21 cellular contexts compared by ENCODE assay signal in the genomic region with DNA sequence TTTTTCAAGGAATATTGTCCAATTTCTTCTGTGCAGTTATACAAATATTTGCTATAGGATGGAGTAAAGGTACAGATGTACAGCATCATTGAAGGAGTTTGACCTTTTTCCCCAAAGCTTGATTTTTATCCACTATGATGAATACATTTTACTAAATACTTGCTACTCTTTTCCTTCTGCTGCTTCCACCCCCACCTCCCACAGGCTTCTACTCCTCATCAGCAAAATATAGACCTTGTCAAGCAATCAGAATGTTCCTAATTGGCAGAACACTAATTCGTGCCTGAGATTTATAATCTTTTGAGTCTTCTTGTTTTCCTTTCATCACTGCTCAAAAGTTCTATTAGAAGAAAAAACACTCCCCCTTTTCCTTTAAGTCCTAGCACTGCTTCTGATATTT. TPM values are rescaled to one million over a fixed set of nuclear protein-coding genes. Genes with fewer than 3 reads are reported as not detected.
DNase-seq lines count a peak whose midpoint lies in the region; ATAC-seq, FAIRE-seq and TF ChIP-seq lines count a peak whose summit lies in the region.
"Had no signal": no experiment of that assay in that cellular context is flagged by ENCODE, and none has a peak within 500 bp of the region (broad histone marks: within the 10 kb centered on the region; RNA-seq: fewer than 3 reads in every experiment).

No MANE protein-coding gene starts in this region.

- no peak overlapping the region for H3K4ac ChIP-seq in mesenchymal stem cell (ENCODE audit: low read depth in 1 of 2, low read length in 2 of 2)

- BruUV-seq in HepG2 (replicated peaks; lab: Mats Ljungman, UMichigan) (no TSS peak), PC-9 (replicated peaks; lab: Mats Ljungman, UMichigan) (no TSS peak)

- no peak overlapping the region for H3K23ac ChIP-seq in mesenchymal stem cell (ENCODE audit: low read length in 2 of 2)

- TF ChIP-seq RAD21 in HepG2 (CRISPR knock-in tag; IDR thresholded peaks at IDR 0.05) = no peak

- DNase-seq in HepG2 (ENCODE audit: low spot score) = no peak
- DNase-seq in right lobe of liver = no peak
- no peak for DNase-seq in PC-9
- no peak for DNase-seq in mesenchymal stem cell
- DNase-seq in NCI-H345 (lab: John Stamatoyannopoulos, UW) = no peak
- no peak for DNase-seq in T-helper 1 cell
- DNase-seq in HPDE6-E6E7 (ENCODE audit: extremely low spot score) = no peak
- DNase-seq in left cardiac atrium = no peak
- DNase-seq: activated naive CD4-positive, alpha-beta T cell; body of pancreas; foreskin keratinocyte; H7; kidney glomerular epithelial cell; midbrain; NCI-H1930; NCI-H446; stimulated activated naive B cell treated with anti-CD40 and anti-IgM and Interleukin-4, amounts not matched to agents 10 μg/mL and 1 μg/mL and 100 μg/mL, for 72 hours; upper lobe of left lung had no signal

- no peaks in the 10 kb centered on the region; a peak in 1 of 5 replicates for H3K27me3 ChIP-seq in HepG2 (ENCODE audit: control insufficient read depth in 1 of 2, insufficient read depth in 2 of 2, low read length in 2 of 2)
- no peaks in the 10 kb centered on the region for H3K27me3 ChIP-seq in right lobe of liver
- H3K27me3 ChIP-seq in PC-9 (ENCODE audit: insufficient read depth, low read depth) = no peaks in the 10 kb centered on the region
- H3K27me3 ChIP-seq in mesenchymal stem cell (ENCODE audit: control insufficient read depth in 1 of 2, insufficient read depth in 1 of 2, low read length in 2 of 2) = no peaks in the 10 kb centered on the region
- H3K27me3 ChIP-seq: body of pancreas, foreskin keratinocyte, upper lobe of left lung had no signal

- H2BK15ac ChIP-seq in mesenchymal stem cell (ENCODE audit: low read depth, poor library complexity, severe bottlenecking) = no peak overlapping the region

- 91% methylated on average over 1 of the region's 1 CpG for WGBS in HepG2 (ENCODE audit: low lambda C conversion rate)
- WGBS in right lobe of liver (ENCODE audit: insufficient coverage, low coverage, low lambda C conversion rate, missing lambda C conversion rate) = 88% methylated on average over 1 of the region's 1 CpG
- 98% methylated on average over 1 of the region's 1 CpG for WGBS in mesenchymal stem cell

- no peak overlapping the region for H2BK12ac ChIP-seq in mesenchymal stem cell (ENCODE audit: low read length in 2 of 2)

- no peak overlapping the region for H3K18ac ChIP-seq in mesenchymal stem cell (ENCODE audit: low read depth in 1 of 2, low read length in 2 of 2)

- no peaks in the 10 kb centered on the region for H4K20me1 ChIP-seq in HepG2 (ENCODE audit: insufficient read depth, low read length)
- peaks cover 18% of the 10 kb centered on the region for H4K20me1 ChIP-seq in PC-9 (ENCODE audit: insufficient read depth)

- H3K4me2 ChIP-seq in HepG2 (ENCODE audit: low read depth, low read length) (0 out of 2 replicates have a peak overlapping the region, but pooled peaks have one; percentile 2), PC-9 (0 out of 2 replicates have a peak overlapping the region, but pooled peaks have one; percentile 92), mesenchymal stem cell (ENCODE audit: low read length, poor library complexity, severe bottlenecking) (no peak overlapping the region)

- no peak overlapping the region for H4K91ac ChIP-seq in mesenchymal stem cell (ENCODE audit: low read length)

- H3K36me3 ChIP-seq in HepG2 (replicated peaks in 1 of 2; ENCODE audit: control insufficient read depth in 1 of 2, insufficient read depth in 2 of 2, low read length in 2 of 2) = no peaks in the 10 kb centered on the region; a peak in 2 of 5 replicates
- peaks cover 0 to 15% (median 0%) of the 10 kb centered on the region in 4 donors for H3K36me3 ChIP-seq in right lobe of liver
- peaks cover 39% of the 10 kb centered on the region for H3K36me3 ChIP-seq in PC-9 (ENCODE audit: low read depth)
- peaks cover 6 to 43% of the 10 kb centered on the region in 2 experiments for H3K36me3 ChIP-seq in mesenchymal stem cell (ENCODE audit: control insufficient read depth in 1 of 2, insufficient read depth in 2 of 2, low read depth in 1 of 2, low read length in 2 of 2)

- TF ChIP-seq CTCF in HepG2 (CRISPR knock-in tag; IDR thresholded peaks at IDR 0.05) (no peak), right lobe of liver (IDR thresholded peaks at IDR 0.05) (no peak), PC-9 (conservative IDR thresholded peaks at IDR 0.05) (no peak)

- H3K79me1 ChIP-seq in mesenchymal stem cell (replicated peaks; ENCODE audit: low read length, poor library complexity, severe bottlenecking) = peaks cover 5% of the 10 kb centered on the region

- peaks cover 60% of the 10 kb centered on the region for H3K79me2 ChIP-seq in HepG2 (ENCODE audit: insufficient read depth, low read length)
- H3K79me2 ChIP-seq in PC-9 (ENCODE audit: low read depth) = peaks cover 63% of the 10 kb centered on the region

- H3K4me3 ChIP-seq in HepG2 (replicated peaks in 1 of 3; ENCODE audit: insufficient read depth in 1 of 3, low read depth in 2 of 3, low read length in 3 of 3) (no peak overlapping the region), right lobe of liver (no peak overlapping the region), PC-9 (no peak overlapping the region), mesenchymal stem cell (ENCODE audit: insufficient read depth in 1 of 2, low read depth in 1 of 2, low read length in 2 of 2) (peak overlapping the region in 1 of 2 experiments; percentile 96)
- H3K4me3 ChIP-seq: body of pancreas, coronary artery, upper lobe of left lung had no signal

- in situ Hi-C loops in HepG2 (cut with HindIII; ENCODE audit: extremely low pct_ligation_motif_present, low pct_unique_long_range_greater_than_20kb) = no loop called here

- no peaks in the 10 kb centered on the region for H3K9me3 ChIP-seq in HepG2 (ENCODE audit: low read length)
- no peaks in the 10 kb centered on the region for H3K9me3 ChIP-seq in right lobe of liver
- H3K9me3 ChIP-seq in PC-9 (ENCODE audit: insufficient read depth, low read depth) = no peaks in the 10 kb centered on the region
- no peaks in the 10 kb centered on the region for H3K9me3 ChIP-seq in mesenchymal stem cell (ENCODE audit: control insufficient read depth, low read length)
- H3K9me3 ChIP-seq: body of pancreas, upper lobe of left lung had no signal

- no peak overlapping the region for H3K27ac ChIP-seq in HepG2 (ENCODE audit: extremely low read length, insufficient read depth, low read length)
- no peak overlapping the region for H3K27ac ChIP-seq in right lobe of liver
- H3K27ac ChIP-seq in PC-9 = no peak overlapping the region
- no peak overlapping the region for H3K27ac ChIP-seq in mesenchymal stem cell (ENCODE audit: low read length, poor library complexity, severe bottlenecking)
- H3K27ac ChIP-seq: body of pancreas, coronary artery, foreskin keratinocyte, upper lobe of left lung had no signal

- H3K4me1 ChIP-seq in HepG2 (ENCODE audit: insufficient read depth, low read length) (peaks cover 63% of the 10 kb centered on the region), right lobe of liver (peaks cover 0 to 30% (median 11%) of the 10 kb centered on the region in 4 donors), PC-9 (replicated peaks; ENCODE audit: insufficient read depth) (peaks cover 24% of the 10 kb centered on the region), mesenchymal stem cell (ENCODE audit: control insufficient read depth, insufficient read depth, low read depth, low read length) (no peaks in the 10 kb centered on the region)

- no peaks in the 10 kb centered on the region for H3K9me2 ChIP-seq in PC-9 (ENCODE audit: insufficient read depth)

- intact Hi-C loops in HepG2 (cut with micrococcal nuclease; ENCODE audit: unreplicated experiment) (no loop called here), right lobe of liver (cut with DNase I) (no loop called here), PC-9 (cut with micrococcal nuclease; ENCODE audit: unreplicated experiment) (loop anchor here (5.0 to 10.0 kb wide), 2 partner anchors 386 to 522 kb away; partner anchors contain the start of genes COQ2 and HNRNPD), left cardiac atrium (cut with DNase I) (no loop called here)

- H3F3A ChIP-seq in PC-9 (ENCODE audit: insufficient read depth, low read depth) = peaks cover 71% of the 10 kb centered on the region

- TF ChIP-seq EP300 in HepG2 (IDR thresholded peaks at IDR 0.05; ENCODE audit: low read depth in 2 of 2, low read length in 2 of 2) = no peak
- TF ChIP-seq EP300 in HepG2 (CRISPR knock-in tag; IDR thresholded peaks at IDR 0.05; ENCODE audit: borderline replicate concordance) = no peak

- POLR2A ChIA-PET in HepG2 (lab: Yijun Ruan, JAX) = no interaction called here
- POLR2A ChIA-PET in PC-9 (lab: Charles Lee; ENCODE audit: unreplicated experiment) = no interaction called here

- no peak overlapping the region for H3K14ac ChIP-seq in mesenchymal stem cell (ENCODE audit: low read length in 2 of 2)

- no peak for TF ChIP-seq POLR2A in HepG2 (IDR thresholded peaks at IDR 0.05; ENCODE audit: insufficient read depth in 1 of 2, low read depth in 2 of 2, low read length in 2 of 2)
- TF ChIP-seq POLR2A in right lobe of liver (IDR thresholded peaks at IDR 0.05) = no peak

- H3K9ac ChIP-seq in HepG2 (ENCODE audit: insufficient read depth, low read depth, low read length) (no peak overlapping the region), mesenchymal stem cell (ENCODE audit: low read length) (peak overlapping the region; percentile 93)

- H2BK5ac ChIP-seq in mesenchymal stem cell (ENCODE audit: low read depth, low read length, poor library complexity, severe bottlenecking) = no peak overlapping the region

- CTCF ChIA-PET in HepG2 (lab: Yijun Ruan, JAX; ENCODE audit: low intra/inter-chr PET ratio, low total read pairs) = no interaction called here
- CTCF ChIA-PET in PC-9 (lab: Charles Lee) = no interaction called here

- no peak for ATAC-seq in HepG2
- no peak for ATAC-seq in right lobe of liver
- no peak for ATAC-seq in left cardiac atrium
- ATAC-seq: body of pancreas; foreskin keratinocyte; right cardiac atrium; stimulated activated naive B cell treated with anti-CD40 and anti-IgM and Interleukin-4, amounts not matched to agents 10 μg/mL and 1 μg/mL and 100 μg/mL, for 72 hours had no signal

- no peak for FAIRE-seq in HepG2 (lab: Jason Lieb, UNC)
- FAIRE-seq: GM19239 had no signal

- no peak overlapping the region for H2AK5ac ChIP-seq in mesenchymal stem cell (ENCODE audit: low read length, severe bottlenecking)

- H2AFZ ChIP-seq in HepG2 (ENCODE audit: low read length) (no peak overlapping the region), PC-9 (no peak overlapping the region), mesenchymal stem cell (ENCODE audit: low read depth, low read length) (no peak overlapping the region)

- H4K8ac ChIP-seq in mesenchymal stem cell (ENCODE audit: low read length) = no peak overlapping the region

- no peak overlapping the region for H2BK120ac ChIP-seq in mesenchymal stem cell (ENCODE audit: low read depth, low read length)

RNA-seq across cellular contexts. Expression of gene THAP9, which starts 3.8 kb away (rescaled TPM):
- total RNA-seq in HepG2 (2016; rRNA removed; fragmentation: Illumina TruSeq; extraction: Trizol) (7.2 and 11.4 TPM in 2 replicates), right lobe of liver (1 to 10 TPM in 5 of 6 experiments, under 1 TPM in 1; 0.92 to 3.8 (median 3.0) TPM), PC-9 (2021) (3.4 and 3.5 TPM in 2 replicates), left cardiac atrium (1 to 10 TPM; 2.9 to 3.7 TPM)
- total RNA-seq in HepG2 (2016; cell fraction: cytosol; rRNA removed; fragmentation: Illumina TruSeq; extraction: Trizol; ENCODE audit: low read depth) = 1.2 and 2.2 TPM in 2 replicates
- 7.7 and 12.8 TPM in 2 replicates for total RNA-seq in HepG2 (2016; cell fraction: insoluble cytoplasmic fraction; rRNA removed; fragmentation: Illumina TruSeq; extraction: Trizol)
- 5.3 and 5.5 TPM in 2 replicates for total RNA-seq in HepG2 (2016; cell fraction: membrane; rRNA removed; fragmentation: Illumina TruSeq; extraction: Trizol)
- total RNA-seq in HepG2 (2016; cell fraction: nucleus; rRNA removed; fragmentation: Illumina TruSeq; extraction: Trizol) = 7.6 and 8.8 TPM in 2 replicates
- 4.8 and 6.0 TPM in 2 replicates for polyA plus RNA-seq in HepG2 (2011; rRNA removed)
- 1.6 and 2.5 TPM in 2 replicates for polyA plus RNA-seq in HepG2 (2011; cell fraction: cytosol; rRNA removed)
- polyA plus RNA-seq in HepG2 (2011; cell fraction: nucleus; rRNA removed) = 3.3 and 5.5 TPM in 2 replicates
- polyA plus RNA-seq in HepG2 (2012) = 4.3 and 4.8 TPM in 2 replicates
- 0.57 and 0.67 TPM in 2 replicates for polyA plus RNA-seq in HepG2 (2016; cell fraction: cytosol; fragmentation: Illumina TruSeq; extraction: Trizol; ENCODE audit: low read depth)
- polyA plus RNA-seq in HepG2 (2016; cell fraction: insoluble cytoplasmic fraction; fragmentation: Illumina TruSeq; extraction: Trizol; ENCODE audit: low read depth) = 4.5 and 7.1 TPM in 2 replicates
- polyA plus RNA-seq in HepG2 (2016; cell fraction: membrane; fragmentation: Illumina TruSeq; extraction: Trizol; ENCODE audit: low read depth) = 0.98 and 1.1 TPM in 2 replicates
- 10.1 and 11.6 TPM in 2 replicates for polyA plus RNA-seq in HepG2 (2016; cell fraction: nucleus; fragmentation: Illumina TruSeq; extraction: Trizol; ENCODE audit: insufficient read depth, low read depth)
- polyA minus RNA-seq in HepG2 (2011; rRNA and poly(A)+ RNA removed; ENCODE audit: low replicate concordance) = 3.1 and 5.1 TPM in 2 replicates
- polyA minus RNA-seq in HepG2 (2011; cell fraction: cytosol; rRNA and poly(A)+ RNA removed) = 5.0 and 5.4 TPM in 2 replicates
- polyA minus RNA-seq in HepG2 (2011; cell fraction: nucleus; rRNA and poly(A)+ RNA removed) = 12.1 and 13.3 TPM in 2 replicates
- polyA plus RNA-seq in mesenchymal stem cell (2013, experiment 1 of 2) = 1.2 TPM
- 1.8 TPM for polyA plus RNA-seq in mesenchymal stem cell (2013, experiment 2 of 2)

RNA-seq across cellular contexts. Expression of gene SEC31A, which starts 5.8 kb away (rescaled TPM):
- total RNA-seq in HepG2 (2016; rRNA removed; fragmentation: Illumina TruSeq; extraction: Trizol) (231 and 351 TPM in 2 replicates), right lobe of liver (100 to 1,000 TPM; 117 to 161 (median 128) TPM), PC-9 (2021) (69.0 and 95.5 TPM in 2 replicates), left cardiac atrium (100 to 1,000 TPM; 115 to 148 TPM)
- total RNA-seq in HepG2 (2016; cell fraction: cytosol; rRNA removed; fragmentation: Illumina TruSeq; extraction: Trizol; ENCODE audit: low read depth) = 153 and 165 TPM in 2 replicates
- total RNA-seq in HepG2 (2016; cell fraction: insoluble cytoplasmic fraction; rRNA removed; fragmentation: Illumina TruSeq; extraction: Trizol) = 221 and 327 TPM in 2 replicates
- total RNA-seq in HepG2 (2016; cell fraction: membrane; rRNA removed; fragmentation: Illumina TruSeq; extraction: Trizol) = 126 and 145 TPM in 2 replicates
- 296 and 335 TPM in 2 replicates for total RNA-seq in HepG2 (2016; cell fraction: nucleus; rRNA removed; fragmentation: Illumina TruSeq; extraction: Trizol)
- 367 and 435 TPM in 2 replicates for polyA plus RNA-seq in HepG2 (2011; rRNA removed)
- 222 and 250 TPM in 2 replicates for polyA plus RNA-seq in HepG2 (2011; cell fraction: cytosol; rRNA removed)
- polyA plus RNA-seq in HepG2 (2011; cell fraction: nucleus; rRNA removed) = 292 and 298 TPM in 2 replicates
- 231 and 278 TPM in 2 replicates for polyA plus RNA-seq in HepG2 (2012)
- 19.0 and 23.6 TPM in 2 replicates for polyA plus RNA-seq in HepG2 (2016; cell fraction: cytosol; fragmentation: Illumina TruSeq; extraction: Trizol; ENCODE audit: low read depth)
- polyA plus RNA-seq in HepG2 (2016; cell fraction: insoluble cytoplasmic fraction; fragmentation: Illumina TruSeq; extraction: Trizol; ENCODE audit: low read depth) = 346 and 349 TPM in 2 replicates
- 56.3 and 61.4 TPM in 2 replicates for polyA plus RNA-seq in HepG2 (2016; cell fraction: membrane; fragmentation: Illumina TruSeq; extraction: Trizol; ENCODE audit: low read depth)
- polyA plus RNA-seq in HepG2 (2016; cell fraction: nucleus; fragmentation: Illumina TruSeq; extraction: Trizol; ENCODE audit: insufficient read depth, low read depth) = 365 and 398 TPM in 2 replicates
- polyA minus RNA-seq in HepG2 (2011; rRNA and poly(A)+ RNA removed; ENCODE audit: low replicate concordance) = 130 and 600 TPM in 2 replicates
- polyA minus RNA-seq in HepG2 (2011; cell fraction: cytosol; rRNA and poly(A)+ RNA removed) = 218 and 219 TPM in 2 replicates
- polyA minus RNA-seq in HepG2 (2011; cell fraction: nucleus; rRNA and poly(A)+ RNA removed) = 778 and 787 TPM in 2 replicates
- 381 TPM for polyA plus RNA-seq in mesenchymal stem cell (2013, experiment 1 of 2)
- polyA plus RNA-seq in mesenchymal stem cell (2013, experiment 2 of 2) = 357 TPM
